In genomic region chr7:111561909-111562732, GRCh38 we compare ENCODE assay signal across 8 cellular contexts.
DNase-seq lines count a peak whose midpoint lies in the region; ATAC-seq and TF ChIP-seq lines count a peak whose summit lies in the region.

Gene IMMP2L (minus strand): TSS chr7:111562492.

- ATAC-seq in GM18868 (IDR thresholded peaks at IDR 0.05; ENCODE audit: unreplicated experiment): peak; percentile 73
- ATAC-seq in HG03103 (IDR thresholded peaks at IDR 0.05; ENCODE audit: low read depth, unreplicated experiment): peak; percentile 69

- DNase-seq in AG08396 (ENCODE audit: low spot score) (peak; percentile 98), NCI-H2227 (lab: John Stamatoyannopoulos, UW; ENCODE audit: unreplicated experiment) (peak; percentile 94), cardiac fibroblast (ENCODE audit: low read depth in 2 of 2) (peak; percentile 86), iris pigment epithelial cell (ENCODE audit: low read depth) (peak; percentile 85)
- DNase-seq in activated CD4-positive, CD25-positive, alpha-beta regulatory T cell (lab: John Stamatoyannopoulos, UW): peak; percentile 78 to 84 (median 81)
- DNase-seq in stimulated activated CD4-positive, alpha-beta T cell treated with anti-CD3 and anti-CD28 coated beads, Interleukin-12 subunit alpha, Interleukin-12 subunit beta, amount 100 ng/mL, for 24 hours (ENCODE audit: low read depth in 2 of 2): peak; percentile 85 to 86

- peak; percentile 22 for TF ChIP-seq CTCF in cardiac fibroblast (IDR thresholded peaks at IDR 0.05; ENCODE audit: low read depth, low read length)

- H3K4me3 ChIP-seq in cardiac fibroblast (replicated peaks in 1 of 2; ENCODE audit: low read depth in 2 of 2, low read length in 2 of 2): peak within 1 kb of the TSS; percentile 58 to 68

Comparison
In these comparisons a context has a peak if more than half of its experiments do, and no peak if none do; other contexts are left out.
1. Peak in every context shown above with its lines: DNase-seq, ATAC-seq and H3K4me3 ChIP-seq.